12 cellular contexts compared by ENCODE assay signal in the genomic region with DNA sequence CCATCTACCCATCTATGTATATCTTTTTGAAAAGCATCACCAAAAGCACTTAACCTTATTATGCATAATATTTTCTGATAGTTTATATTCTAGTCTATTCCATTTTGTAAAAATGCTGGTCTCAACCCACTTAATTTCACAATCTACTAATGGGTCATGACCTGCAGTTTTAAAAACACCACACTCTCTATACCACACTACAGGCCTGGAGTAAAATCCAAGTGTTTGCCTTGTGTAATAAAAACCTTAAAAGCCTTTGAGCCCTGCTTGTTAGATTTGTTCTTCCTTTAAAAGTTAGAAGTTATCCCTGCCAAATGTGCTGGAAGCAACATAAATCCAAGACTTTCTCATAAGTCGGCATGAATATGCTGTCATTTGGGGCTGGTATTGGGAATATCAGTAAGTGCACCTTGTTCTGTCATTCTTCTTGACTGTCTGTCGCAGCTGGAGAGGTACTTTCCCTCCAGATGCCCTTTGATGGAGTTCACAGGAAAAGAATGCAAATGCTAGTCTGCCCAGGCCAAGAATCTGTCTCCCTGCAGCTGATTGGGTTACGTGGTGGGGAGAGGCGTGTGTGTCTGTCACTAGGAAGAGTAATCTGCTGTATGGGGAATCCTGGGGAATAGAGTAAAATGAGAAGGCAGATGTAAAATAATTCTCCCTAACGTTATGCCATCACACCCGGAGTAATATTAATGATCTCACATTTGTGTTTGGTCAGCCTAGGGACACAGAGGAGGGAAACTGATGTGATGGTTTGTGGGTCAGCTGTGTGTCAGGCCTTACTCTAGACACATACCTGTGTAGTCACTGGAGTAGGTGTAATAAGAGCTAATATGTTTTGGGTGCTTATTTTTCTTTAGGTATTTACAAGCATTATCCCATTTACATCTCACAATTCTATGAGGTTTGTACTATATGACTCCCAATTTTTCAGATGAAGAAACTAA.
DNase-seq lines count a peak whose midpoint lies in the region; ATAC-seq and TF ChIP-seq lines count a peak whose summit lies in the region.
"Had no signal": no experiment of that assay in that cellular context is flagged by ENCODE, and none has a peak within 500 bp of the region (broad histone marks: within the 10 kb centered on the region; RNA-seq: fewer than 3 reads in every experiment).

No MANE protein-coding gene starts in this region.

- H3F3A ChIP-seq in smooth muscle cell (ENCODE audit: low read depth) = peaks cover 5% of the 10 kb centered on the region

- no peaks in the 10 kb centered on the region for H3K4me1 ChIP-seq in smooth muscle cell (ENCODE audit: low read depth)

- in situ Hi-C loops in astrocyte of the spinal cord (cut with HindIII; ENCODE audit: low sequenced_read_pairs) = no loop called here

- no peaks in the 10 kb centered on the region for H3K27me3 ChIP-seq in smooth muscle cell (ENCODE audit: low read depth)

- peak; percentile 86 for ATAC-seq in GM19324 (IDR thresholded peaks at IDR 0.05; ENCODE audit: low FRiP score, unreplicated experiment)
- ATAC-seq: naive thymus-derived CD4-positive, alpha-beta T cell had no signal

- no peak overlapping the region for H3K9ac ChIP-seq in smooth muscle cell (ENCODE audit: low read depth)

- no peaks in the 10 kb centered on the region for H3K79me2 ChIP-seq in smooth muscle cell (ENCODE audit: low read depth)

- no peak overlapping the region for H3K4me3 ChIP-seq in astrocyte of the spinal cord (ENCODE audit: low read depth, low read length)
- no peak overlapping the region for H3K4me3 ChIP-seq in smooth muscle cell
- H3K4me3 ChIP-seq: SK-N-MC had no signal

- TF ChIP-seq CTCF in astrocyte of the spinal cord (IDR thresholded peaks at IDR 0.05; ENCODE audit: low read depth, low read length) (no peak), smooth muscle cell (IDR thresholded peaks at IDR 0.05; ENCODE audit: borderline replicate concordance, insufficient read depth, poor library complexity, severe bottlenecking) (no peak)

- H3K36me3 ChIP-seq in smooth muscle cell (ENCODE audit: low read depth) = no peaks in the 10 kb centered on the region

- peak overlapping the region; percentile 30 for H3K4me2 ChIP-seq in smooth muscle cell

- H4K20me1 ChIP-seq in smooth muscle cell (ENCODE audit: low read depth) = no peaks in the 10 kb centered on the region

- WGBS in smooth muscle cell (ENCODE audit: low lambda C conversion rate) = 37% methylated on average over 6 of the region's 6 CpGs

- peak; percentile 45 for DNase-seq in astrocyte of the spinal cord (ENCODE audit: low read depth, low spot score)
- peak; percentile 47 for DNase-seq in hepatic stellate cell (ENCODE audit: low spot score)
- DNase-seq in smooth muscle cell (lab: John Stamatoyannopoulos, UW; ENCODE audit: unreplicated experiment) = no peak
- no peak for DNase-seq in effector CD8-positive, alpha-beta T cell (lab: John Stamatoyannopoulos, UW)
- DNase-seq in NCI-H748 (lab: John Stamatoyannopoulos, UW; ENCODE audit: unreplicated experiment) = no peak
- no peak for DNase-seq in NCI-H1436 treated with DMSO at 0.1 percent for 48 hours (lab: John Stamatoyannopoulos, UW)
- no peak for DNase-seq in NCI-H446 treated with DMSO at 0.1 percent for 48 hours (lab: John Stamatoyannopoulos, UW)
- DNase-seq: DMS79; naive thymus-derived CD4-positive, alpha-beta T cell; NCI-H1694 treated with DMSO at 0.1 percent for 48 hours had no signal

- H3K9me3 ChIP-seq in smooth muscle cell (replicated peaks; ENCODE audit: low read depth) = no peaks in the 10 kb centered on the region

- peak overlapping the region; percentile 20 for H3K27ac ChIP-seq in smooth muscle cell (ENCODE audit: low read depth)
- H3K27ac ChIP-seq: SK-N-MC had no signal

- no peak overlapping the region for H2AFZ ChIP-seq in smooth muscle cell (ENCODE audit: low read depth)

Comparison
In these comparisons a context has a peak if more than half of its experiments do, and no peak if none do; other contexts are left out.
1. DNase-seq: peak in astrocyte of the spinal cord (single experiment) and hepatic stellate cell (single experiment); none in smooth muscle cell (single experiment), effector CD8-positive, alpha-beta T cell (single experiment), NCI-H748 (single experiment), NCI-H1436 treated with DMSO at 0.1 percent for 48 hours (single experiment) and NCI-H446 treated with DMSO at 0.1 percent for 48 hours (single experiment).